ENCODE assay signal across 1 cellular context in genomic region chr12:97560359-97560758, GRCh38.
TF ChIP-seq lines count a peak whose summit lies in the region.

No MANE protein-coding gene starts in this region.

TF ChIP-seq in GM23338, 12 proteins besides CTCF, POLR2A, EP300 and RAD21 (continued from another document):
- TF ChIP-seq REST (IDR thresholded peaks at IDR 0.05; ENCODE audit: unreplicated experiment) = no peak
- TF ChIP-seq ZNF331 (CRISPR knock-in tag; IDR thresholded peaks at IDR 0.05; ENCODE audit: low read depth) = no peak
- TF ChIP-seq ZNF114 (CRISPR knock-in tag; IDR thresholded peaks at IDR 0.05) = no peak
